ENCODE assay signal across 9 cellular contexts in the genomic region with DNA sequence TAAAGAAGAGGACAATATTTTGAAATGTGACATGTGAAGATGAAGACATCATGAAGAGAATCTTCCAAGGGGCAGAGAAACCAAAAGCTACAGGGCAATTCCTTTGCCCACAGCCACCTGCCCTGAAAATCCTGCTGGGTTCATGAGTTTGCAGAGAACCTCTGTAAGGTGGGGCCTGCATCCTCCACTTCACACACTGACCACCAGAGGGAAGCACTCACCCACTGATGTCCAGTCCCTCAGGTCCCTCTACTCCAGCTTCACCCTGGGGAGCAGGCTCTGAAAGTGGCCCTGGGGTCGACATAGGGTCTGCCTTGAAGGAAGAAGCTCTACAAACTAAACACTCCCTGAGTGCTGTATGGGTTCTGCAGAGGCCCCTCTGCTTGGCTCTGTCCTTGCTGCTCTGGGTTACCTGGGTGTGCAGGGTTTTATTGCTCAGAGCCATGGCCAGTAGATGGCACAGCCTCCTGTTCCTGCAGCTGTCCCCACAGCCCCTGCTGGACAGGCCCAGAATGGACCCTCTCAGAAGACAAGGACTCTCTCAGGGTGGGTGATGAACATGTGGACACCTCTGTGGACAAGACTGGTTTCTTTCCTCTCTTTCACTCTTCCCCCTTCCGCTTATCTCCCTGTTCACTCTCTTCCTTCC. TPM values are rescaled to one million over a fixed set of nuclear protein-coding genes. Genes with fewer than 3 reads are reported as not detected.
DNase-seq lines count a peak whose midpoint lies in the region; ATAC-seq, FAIRE-seq and TF ChIP-seq lines count a peak whose summit lies in the region.
"Not testable (repeated sequence)": the region's sequence is repeated elsewhere in the genome, so short reads cannot be mapped to it uniquely, and the experiment has no call there.
"Had no signal": no experiment of that assay in that cellular context is flagged by ENCODE, and none has a peak within 500 bp of the region (broad histone marks: within the 10 kb centered on the region; RNA-seq: fewer than 3 reads in every experiment).

No MANE protein-coding gene starts in this region.

- H3K4me2 ChIP-seq in parathyroid adenoma (ENCODE audit: low read length) = not testable (repeated sequence)

- not testable (repeated sequence) for H3K79me2 ChIP-seq in parathyroid adenoma

- peak; percentile 82 for FAIRE-seq in GM12892 (lab: Jason Lieb, UNC)

- ATAC-seq in HG02759 (IDR thresholded peaks at IDR 0.05; ENCODE audit: unreplicated experiment) = peak; percentile 77

- H3K27me3 ChIP-seq in left ventricle myocardium inferior (ENCODE audit: low read depth); parathyroid adenoma (ENCODE audit: control insufficient read depth, insufficient read depth, low read length): not testable (repeated sequence)

- H3K9me3 ChIP-seq in left ventricle myocardium inferior (replicated peaks); parathyroid adenoma (ENCODE audit: control insufficient read depth, low read length): not testable (repeated sequence)

- not testable (repeated sequence) for H3K4me1 ChIP-seq in left ventricle myocardium inferior, parathyroid adenoma

- DNase-seq in ACHN (peak; percentile 16), MV-4-11 (lab: John Stamatoyannopoulos, UW) (peak; percentile 2), SW480 (ENCODE audit: low spot score) (peak; percentile 31), astrocyte of the spinal cord (ENCODE audit: low read depth, low spot score) (peak; percentile 5), left ventricle myocardium inferior (peak; percentile 16)
- DNase-seq in GM12892 (ENCODE audit: insufficient read length) = not testable (repeated sequence)

- not testable (repeated sequence) for H3K9ac ChIP-seq in parathyroid adenoma

- H3K36me3 ChIP-seq in left ventricle myocardium inferior; parathyroid adenoma (ENCODE audit: control insufficient read depth, insufficient read depth, low read length): not testable (repeated sequence)

- H3K27ac ChIP-seq in left ventricle myocardium inferior (replicated peaks); parathyroid adenoma: not testable (repeated sequence)

- not testable (repeated sequence) for H2AFZ ChIP-seq in parathyroid adenoma

- TF ChIP-seq POLR2A in GM12892 (IDR thresholded peaks at IDR 0.05; ENCODE audit: low read depth, low read length) = not testable (repeated sequence)

- in situ Hi-C loops in ACHN (cut with HindIII; ENCODE audit: low pct_ligation_motif_present, low pct_unique_long_range_greater_than_20kb, low sequenced_read_pairs); astrocyte of the spinal cord (cut with HindIII; ENCODE audit: low sequenced_read_pairs): not testable (repeated sequence)

- intact Hi-C loops in left ventricle myocardium inferior (cut with micrococcal nuclease) = not testable (repeated sequence)

- TF ChIP-seq CTCF in astrocyte of the spinal cord (IDR thresholded peaks at IDR 0.05; ENCODE audit: low read depth, low read length) (peak; percentile 53), left ventricle myocardium inferior (IDR thresholded peaks at IDR 0.05; ENCODE audit: borderline replicate concordance) (peak; percentile 61), parathyroid adenoma (IDR thresholded peaks at IDR 0.05) (peak; percentile 27)

- not testable (repeated sequence) for H3K4me3 ChIP-seq in astrocyte of the spinal cord (ENCODE audit: low read depth, low read length); left ventricle myocardium inferior; parathyroid adenoma (ENCODE audit: low read depth, low read length)

RNA-seq across cellular contexts. Expression of gene CST1, which starts 27.0 kb away (rescaled TPM):
- not detected for polyA plus RNA-seq in GM12892 (2012; ENCODE audit: missing spikeins)
- total RNA-seq in left ventricle myocardium inferior = not detected

RNA-seq across cellular contexts. Expression of gene CST4, which starts 34.9 kb away (rescaled TPM):
- not detected for polyA plus RNA-seq in GM12892 (2012; ENCODE audit: missing spikeins)
- total RNA-seq in left ventricle myocardium inferior = not detected
- total RNA-seq: ovary had no signal
- polyA plus RNA-seq: ovary had no signal
